1 cellular context compared by ENCODE assay signal in the genomic region with DNA sequence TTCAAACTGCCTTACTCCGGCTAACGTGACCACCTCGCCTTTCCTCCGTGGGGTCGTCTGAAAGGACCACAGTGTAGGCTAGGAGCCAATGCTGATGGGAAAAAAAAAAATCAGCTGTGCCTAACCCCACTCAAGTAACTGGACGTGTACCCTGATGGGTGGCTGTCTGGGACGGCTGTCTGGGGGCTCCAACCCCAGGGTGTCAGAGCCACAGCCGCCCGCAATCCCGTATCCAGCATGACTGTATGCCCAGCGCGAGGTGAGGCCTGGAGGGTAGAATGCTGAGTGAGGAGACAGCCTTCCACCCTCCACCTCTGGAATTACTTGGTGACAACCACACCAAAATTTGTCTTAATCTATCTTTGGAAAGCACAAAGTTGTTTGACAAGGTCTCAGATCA.
TF ChIP-seq lines count a peak whose summit lies in the region.

No MANE protein-coding gene starts in this region.

TF ChIP-seq in A549, 52 proteins besides CTCF, POLR2A, EP300 and RAD21 (continued from another document):
- TF ChIP-seq BCL3 (IDR thresholded peaks at IDR 0.05) (no peak), KDM5A (IDR thresholded peaks at IDR 0.05) (no peak), ZNF302 (CRISPR knock-in tag; IDR thresholded peaks at IDR 0.05) (no peak), CBX2 (IDR thresholded peaks at IDR 0.05; ENCODE audit: borderline replicate concordance, low read depth) (no peak), TFCP2L1 (CRISPR knock-in tag; IDR thresholded peaks at IDR 0.05) (no peak), FOSL2 (IDR thresholded peaks at IDR 0.05) (no peak), FOSL2 (CRISPR knock-in tag; IDR thresholded peaks at IDR 0.05) (no peak), RCOR1 (IDR thresholded peaks at IDR 0.05; ENCODE audit: low read depth, low read length) (no peak), ELK1 (IDR thresholded peaks at IDR 0.05; ENCODE audit: low read depth, low read length) (no peak), JUNB (IDR thresholded peaks at IDR 0.05) (no peak), MAZ (IDR thresholded peaks at IDR 0.05; ENCODE audit: borderline replicate concordance, low read depth, low read length) (no peak), KDM1A (IDR thresholded peaks at IDR 0.05; ENCODE audit: low read depth) (no peak), SMC3 (IDR thresholded peaks at IDR 0.05) (no peak)
- TF ChIP-seq, protein P1, sequence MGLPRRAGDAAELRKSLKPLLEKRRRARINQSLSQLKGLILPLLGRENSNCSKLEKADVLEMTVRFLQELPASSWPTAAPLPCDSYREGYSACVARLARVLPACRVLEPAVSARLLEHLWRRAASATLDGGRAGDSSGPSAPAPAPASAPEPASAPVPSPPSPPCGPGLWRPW (IDR thresholded peaks at IDR 0.05) = no peak
- TF ChIP-seq, protein P2, sequence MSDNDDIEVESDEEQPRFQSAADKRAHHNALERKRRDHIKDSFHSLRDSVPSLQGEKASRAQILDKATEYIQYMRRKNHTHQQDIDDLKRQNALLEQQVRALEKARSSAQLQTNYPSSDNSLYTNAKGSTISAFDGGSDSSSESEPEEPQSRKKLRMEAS (IDR thresholded peaks at IDR 0.05) = no peak
- TF ChIP-seq, protein P3, sequence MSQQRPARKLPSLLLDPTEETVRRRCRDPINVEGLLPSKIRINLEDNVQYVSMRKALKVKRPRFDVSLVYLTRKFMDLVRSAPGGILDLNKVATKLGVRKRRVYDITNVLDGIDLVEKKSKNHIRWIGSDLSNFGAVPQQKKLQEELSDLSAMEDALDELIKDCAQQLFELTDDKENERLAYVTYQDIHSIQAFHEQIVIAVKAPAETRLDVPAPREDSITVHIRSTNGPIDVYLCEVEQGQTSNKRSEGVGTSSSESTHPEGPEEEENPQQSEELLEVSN (IDR thresholded peaks at IDR 0.05; ENCODE audit: borderline replicate concordance, low read depth) = no peak
TF ChIP-seq in A549: peak in this region for 0.
